In genomic region chr5:138542956-138543729, GRCh38 we compare ENCODE assay signal across 8 cellular contexts. TPM values are rescaled to one million over a fixed set of nuclear protein-coding genes. Genes with fewer than 3 reads are reported as not detected.
A peak's percentile ranks its signal among the peaks of the same experiment; 100 is the strongest.
DNase-seq lines count a peak whose midpoint lies in the region; ATAC-seq lines count a peak whose summit lies in the region.

ETF1 (minus strand) TSS chr5:138543236; CDS start chr5:138542918, 318 bp downstream.

- H3K4me1 ChIP-seq in mononuclear cell (ENCODE audit: insufficient read depth, low read length): peaks cover 64% of the 10 kb centered on the region

- peak; percentile 89 for ATAC-seq in GM21529 (IDR thresholded peaks at IDR 0.05; ENCODE audit: unreplicated experiment)

- H3K9me3 ChIP-seq in mononuclear cell (ENCODE audit: low read depth, low read length): no peaks in the 10 kb centered on the region

- peak within 1 kb of the TSS; percentile 99 for H3K4me3 ChIP-seq in mononuclear cell (ENCODE audit: low read length)

- H3K27ac Mint-ChIP-seq in IgD-negative memory B cell: peak within 1 kb of the TSS; percentile 99 to 100 (median 99)

- no peaks in the 10 kb centered on the region for H3K36me3 Mint-ChIP-seq in IgD-negative memory B cell

- peak; percentile 98 for DNase-seq in DMS 273 treated with DMSO at 0.1 percent for 48 hours (lab: John Stamatoyannopoulos, UW)
- peak; percentile 88 for DNase-seq in OCI-M2 (lab: John Stamatoyannopoulos, UW; ENCODE audit: unreplicated experiment)
- peak; percentile 99 for DNase-seq in activated T-cell treated with anti-CD3 and anti-CD28 coated beads for 4 hours
- peak; percentile 87 for DNase-seq in epidermal melanocyte (ENCODE audit: insufficient read length, low spot score)
- peak; percentile 99 for DNase-seq in stimulated activated CD8-positive, alpha-beta memory T cell treated with anti-CD3 and anti-CD28 coated beads, Interleukin-4, amount 100 ng/mL, for 1 hour (ENCODE audit: low read depth in 2 of 2, low spot score in 1 of 2)

- peaks cover 32 to 58% (median 54%) of the 10 kb centered on the region in 3 donors for H3K4me1 Mint-ChIP-seq in IgD-negative memory B cell

- peak within 1 kb of the TSS; percentile 98 to 99 (median 99) for H3K4me3 Mint-ChIP-seq in IgD-negative memory B cell

- H3K9me3 Mint-ChIP-seq in IgD-negative memory B cell: no peaks in the 10 kb centered on the region

- no peaks in the 10 kb centered on the region for H3K27me3 Mint-ChIP-seq in IgD-negative memory B cell

- no peaks in the 10 kb centered on the region for H3K27me3 ChIP-seq in mononuclear cell (ENCODE audit: insufficient read depth, low read length)

RNA-seq across cellular contexts. Expression of gene ETF1, which starts in this region (rescaled TPM):
- 32.0 TPM for polyA plus RNA-seq in IgD-negative memory B cell
- total RNA-seq in mononuclear cell: 189 TPM

Comparison
In these comparisons a context has a peak if more than half of its experiments do, and no peak if none do; other contexts are left out.
1. Peak in every context shown above with its lines: DNase-seq, ATAC-seq and H3K4me3 ChIP-seq.